12 cellular contexts compared by ENCODE assay signal in genomic region chr2:173959358-173959884, GRCh38. TPM values are rescaled to one million over a fixed set of nuclear protein-coding genes. Genes with fewer than 3 reads are reported as not detected.
DNase-seq lines count a peak whose midpoint lies in the region; ATAC-seq, FAIRE-seq and TF ChIP-seq lines count a peak whose summit lies in the region.
"Had no signal": no experiment of that assay in that cellular context is flagged by ENCODE, and none has a peak within 500 bp of the region (broad histone marks: within the 10 kb centered on the region; RNA-seq: fewer than 3 reads in every experiment).

No MANE protein-coding gene starts in this region.

- H3K4me2 ChIP-seq in A549 (peak overlapping the region; percentile 56; the same call in 2 of the 3 replicates), DND-41 (ENCODE audit: insufficient read depth, low read length) (peak overlapping the region; percentile 64), hepatocyte (peak overlapping the region; percentile 63)

- 82% methylated on average over 16 of the region's 16 CpGs for WGBS in A549 (ENCODE audit: missing lambda C conversion rate)
- WGBS in hepatocyte (ENCODE audit: low lambda C conversion rate, missing lambda C conversion rate): 89% methylated on average over 16 of the region's 16 CpGs
- 74 to 79% methylated on average over 16 of the region's 16 CpGs for WGBS in tibial nerve, 2 donors

- no peak overlapping the region for H3K27ac ChIP-seq in A549
- H3K27ac ChIP-seq in DND-41 (ENCODE audit: low read length): peak overlapping the region; percentile 12; the same call in 1 of the 2 replicates
- H3K27ac ChIP-seq in WERI-Rb-1: 0 out of 2 replicates have a peak overlapping the region, but pooled peaks have one; percentile 20
- H3K27ac ChIP-seq in hepatocyte: no peak overlapping the region
- H3K27ac ChIP-seq in tibial nerve: no peak overlapping the region

- H3K79me2 ChIP-seq in DND-41 (ENCODE audit: insufficient read depth, low read length): peaks cover 93% of the 10 kb centered on the region
- H3K79me2 ChIP-seq in hepatocyte: peaks cover 87% of the 10 kb centered on the region

- H3K4me3 ChIP-seq in A549 (no peak overlapping the region), DND-41 (ENCODE audit: low read depth in 1 of 2, low read length in 2 of 2) (no peak overlapping the region), WERI-Rb-1 (ENCODE audit: low read depth, low read length) (no peak overlapping the region), hepatocyte (no peak overlapping the region), tibial nerve (no peak overlapping the region)

- no peak for DNase-seq in A549 (ENCODE audit: low read depth in 1 of 2, low spot score in 1 of 2)
- no peak for DNase-seq in DND-41
- DNase-seq in WERI-Rb-1: no peak
- DNase-seq in hepatocyte (ENCODE audit: low spot score): no peak
- DNase-seq in activated gamma-delta T cell treated with Interleukin-2 at 50 U/mL for 16 hours: no peak
- no peak for DNase-seq in DMS53 (lab: John Stamatoyannopoulos, UW)
- no peak for DNase-seq in tibial nerve (ENCODE audit: low spot score in 2 of 2)
- DNase-seq: effector memory CD4-positive, alpha-beta T cell; left ventricle myocardium superior; NCI-H2029; stimulated activated CD4-positive, alpha-beta T cell treated with anti-CD3 and anti-CD28 coated beads, Interleukin-15, amount 100 ng/mL, for 24 hours had no signal

- TF ChIP-seq RAD21 in A549 (conservative IDR thresholded peaks at IDR 0.05 in 1 of 2, IDR thresholded peaks at IDR 0.05 in 1 of 2): no peak

- TF ChIP-seq POLR2A in A549 (IDR thresholded peaks at IDR 0.05; ENCODE audit: low read length) (no peak), tibial nerve (IDR thresholded peaks at IDR 0.05) (no peak)

- no peak for TF ChIP-seq EP300 in A549 (IDR thresholded peaks at IDR 0.05)
- TF ChIP-seq EP300 in tibial nerve (IDR thresholded peaks at IDR 0.05): no peak

- H2AFZ ChIP-seq in DND-41 (ENCODE audit: low read depth, low read length) (no peak overlapping the region), hepatocyte (no peak overlapping the region)

- peaks cover 52% of the 10 kb centered on the region for H4K20me1 ChIP-seq in DND-41 (ENCODE audit: insufficient read depth, low read length)
- peaks cover 42% of the 10 kb centered on the region for H4K20me1 ChIP-seq in hepatocyte (ENCODE audit: insufficient read depth, poor library complexity, severe bottlenecking)

- POLR2A ChIA-PET in A549 (lab: Yijun Ruan, JAX): no interaction called here

- no peaks in the 10 kb centered on the region for H3K9me2 ChIP-seq in hepatocyte (replicated peaks; ENCODE audit: insufficient read depth)

- ATAC-seq in A549 (no peak), DND-41 (ENCODE audit: insufficient read depth, low read depth) (no peak), GM21619 (IDR thresholded peaks at IDR 0.05; ENCODE audit: unreplicated experiment) (no peak)
- ATAC-seq: left ventricle myocardium superior had no signal

- H3K36me3 ChIP-seq in DND-41 (ENCODE audit: insufficient read depth, low read length) (peaks cover 60% of the 10 kb centered on the region), WERI-Rb-1 (peaks cover 63% of the 10 kb centered on the region), hepatocyte (replicated peaks; ENCODE audit: insufficient read depth, low read depth) (no peaks in the 10 kb centered on the region), tibial nerve (peaks cover 0 to 39% (median 10%) of the 10 kb centered on the region in 3 donors)

- H3K4me1 ChIP-seq in A549 (peaks cover 43% of the 10 kb centered on the region), DND-41 (ENCODE audit: insufficient read depth, low read length) (peaks cover 67% of the 10 kb centered on the region), hepatocyte (ENCODE audit: insufficient read depth) (peaks cover 33% of the 10 kb centered on the region), tibial nerve (peaks cover 0 to 70% (median 40%) of the 10 kb centered on the region in 4 donors)

- CTCF ChIA-PET in A549 (lab: Yijun Ruan, JAX): no interaction called here

- no peak for FAIRE-seq in A549 (lab: Jason Lieb, UNC)

- TF ChIP-seq CTCF in A549 (IDR thresholded peaks at IDR 0.05) (no peak), DND-41 (IDR thresholded peaks at IDR 0.05; ENCODE audit: borderline replicate concordance, extremely low read depth, low read length, poor library complexity, severe bottlenecking) (no peak), WERI-Rb-1 (IDR thresholded peaks at IDR 0.05; ENCODE audit: low read depth, low read length) (no peak), hepatocyte (IDR thresholded peaks at IDR 0.05; ENCODE audit: poor library complexity) (no peak), tibial nerve (IDR thresholded peaks at IDR 0.05) (no peak)

- peaks cover 7% of the 10 kb centered on the region; the same call in 1 of the 3 replicates for H3K9me3 ChIP-seq in A549
- H3K9me3 ChIP-seq in DND-41 (ENCODE audit: insufficient read depth, low read length, severe bottlenecking): no peaks in the 10 kb centered on the region
- H3K9me3 ChIP-seq in WERI-Rb-1 (ENCODE audit: severe bottlenecking): no peaks in the 10 kb centered on the region
- no peaks in the 10 kb centered on the region for H3K9me3 ChIP-seq in hepatocyte (ENCODE audit: low read depth)
- peaks cover 0 to 11% (median 0%) of the 10 kb centered on the region in 4 donors for H3K9me3 ChIP-seq in tibial nerve

- H3K27me3 ChIP-seq in DND-41 (ENCODE audit: insufficient read depth, low read length, poor library complexity) (no peaks in the 10 kb centered on the region), WERI-Rb-1 (ENCODE audit: insufficient read depth, low read depth, severe bottlenecking) (no peaks in the 10 kb centered on the region), hepatocyte (no peaks in the 10 kb centered on the region), tibial nerve (no peaks in the 10 kb centered on the region)

- H3K9ac ChIP-seq in DND-41 (ENCODE audit: low read depth, low read length): 0 out of 2 replicates have a peak overlapping the region, but pooled peaks have one; percentile 12

TF ChIP-seq in A549, 52 proteins besides CTCF, POLR2A, EP300 and RAD21:
- TF ChIP-seq CBX2 (IDR thresholded peaks at IDR 0.05; ENCODE audit: borderline replicate concordance, low read depth) (no peak), RNF2 (IDR thresholded peaks at IDR 0.05; ENCODE audit: borderline replicate concordance, low read depth) (no peak), JUNB (IDR thresholded peaks at IDR 0.05) (no peak), HMGXB4 (CRISPR knock-in tag; IDR thresholded peaks at IDR 0.05; ENCODE audit: borderline replicate concordance) (no peak), MAZ (IDR thresholded peaks at IDR 0.05; ENCODE audit: borderline replicate concordance, low read depth, low read length) (no peak), CBX8 (IDR thresholded peaks at IDR 0.05) (no peak), PBX3 (IDR thresholded peaks at IDR 0.05) (no peak), ZC3H11A (IDR thresholded peaks at IDR 0.05) (no peak), CHD4 (IDR thresholded peaks at IDR 0.05; ENCODE audit: borderline replicate concordance) (no peak)

RNA-seq across cellular contexts. Expression of gene SP3, which starts 5.8 kb away (rescaled TPM):
- polyA plus RNA-seq in A549 (2011; rRNA removed) (83.1 and 94.5 TPM in 2 replicates), A549 (2017; fragmentation: RNase III; extraction: RNeasy Plus Mini Kit Qiagen cat#74134 plus additional on column Dnase treatment) (40.1 to 41.8 TPM (median 40.3 TPM) in 3 replicates), hepatocyte (37.2 and 38.6 TPM in 2 replicates)
- polyA plus RNA-seq in A549 (2012; cell fraction: cytosol; rRNA removed): 16.8 and 21.8 TPM in 2 replicates
- polyA plus RNA-seq in A549 (2012; cell fraction: nucleus; rRNA removed): 10.8 and 11.8 TPM in 2 replicates
- 80.7 and 84.4 TPM in 2 replicates for polyA minus RNA-seq in A549 (2011; rRNA and poly(A)+ RNA removed)
- total RNA-seq in hepatocyte (110 and 133 TPM in 2 replicates), tibial nerve (100 to 1,000 TPM in 3 of 4 donors, 10 to 100 TPM in 1; 72.5 to 152 (median 128) TPM)

Comparison
In these comparisons a context has a peak if more than half of its experiments do, and no peak if none do; other contexts are left out.
1. H3K27ac ChIP-seq: peak in DND-41 (single experiment) and WERI-Rb-1 (single experiment); none in A549 (0 of 2), hepatocyte (single experiment) and tibial nerve (0 of 4).
2. Peak in every context shown above with its lines, with median percentiles within 50 percentile points of each other: H3K4me2 ChIP-seq.